8 cellular contexts compared by ENCODE assay signal in the genomic region with DNA sequence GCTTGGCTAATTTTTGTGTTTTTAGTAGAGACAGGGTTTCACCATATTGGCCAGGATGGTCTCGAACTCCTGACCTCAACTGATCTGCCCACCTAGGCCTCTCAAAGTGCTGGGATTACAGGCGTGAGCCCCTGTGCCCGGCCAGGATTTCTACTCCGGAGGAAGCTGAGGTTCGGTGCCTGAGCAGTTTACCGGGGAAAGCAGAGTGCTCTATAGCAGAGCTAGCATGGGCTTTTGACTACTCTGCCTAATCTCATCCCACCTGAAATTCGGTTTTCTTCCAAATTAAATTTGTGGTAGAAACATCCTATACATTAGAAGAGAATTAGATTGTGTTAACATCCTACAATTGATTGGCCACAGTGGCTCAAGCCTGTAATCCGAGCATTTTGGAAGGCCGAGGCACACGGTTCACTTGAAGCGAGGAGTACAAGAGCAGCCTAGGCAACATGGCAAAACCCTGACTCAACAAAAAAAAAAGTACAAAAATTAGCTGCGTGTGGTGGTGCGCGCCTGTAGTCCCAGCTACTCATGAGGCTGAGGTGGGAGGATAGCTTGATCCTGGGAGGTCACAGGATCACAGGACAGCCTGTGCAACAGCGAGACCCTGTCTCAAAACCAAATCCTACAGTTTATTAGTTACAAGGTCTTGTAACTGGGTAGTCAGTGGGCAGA. TPM values are rescaled to one million over a fixed set of nuclear protein-coding genes. Genes with fewer than 3 reads are reported as not detected.
DNase-seq lines count a peak whose midpoint lies in the region; ATAC-seq lines count a peak whose summit lies in the region.

No MANE protein-coding gene starts in this region.

- DNase-seq in DMS 273 (lab: John Stamatoyannopoulos, UW; ENCODE audit: unreplicated experiment) (peak; percentile 47), DMS 273 treated with DMSO at 0.1 percent for 48 hours (lab: John Stamatoyannopoulos, UW) (no peak), OCI-M2 (lab: John Stamatoyannopoulos, UW; ENCODE audit: unreplicated experiment) (no peak), inferior parietal cortex (ENCODE audit: extremely low spot score) (no peak), NAMALWA (ENCODE audit: low spot score) (no peak)
- no peak for DNase-seq in activated T-helper 1 cell treated with anti-CD3 and anti-CD28 coated beads, Interleukin-12 subunit alpha, Interleukin-12 subunit beta, Interleukin-2, Interleukin-4 antibody, amounts not matched to agents 30 ng/mL and 10 ng/mL and 1 ng/mL, durations not matched to agents 14 hours and 24 hours and 36 hours (ENCODE audit: low spot score)
- DNase-seq in stimulated activated naive B cell treated with anti-CD40 and anti-IgM and Interleukin-4, amounts not matched to agents 10 μg/mL and 1 μg/mL and 100 μg/mL, for 72 hours: no peak

- H3K9ac ChIP-seq in iPS-15b (ENCODE audit: low read depth, low read length): peak overlapping the region; percentile 100

- no peak for ATAC-seq in stimulated activated naive B cell treated with anti-CD40 and anti-IgM and Interleukin-4, amounts not matched to agents 10 μg/mL and 1 μg/mL and 100 μg/mL, for 72 hours (replicated peaks)

- peaks cover 34% of the 10 kb centered on the region for H3K4me1 Mint-ChIP-seq in activated T-helper 1 cell treated with anti-CD3 and anti-CD28 coated beads, Interleukin-12 subunit alpha, Interleukin-12 subunit beta, Interleukin-2, Interleukin-4 antibody, amounts not matched to agents 30 ng/mL and 10 ng/mL and 1 ng/mL, durations not matched to agents 14 hours and 24 hours and 36 hours (ENCODE audit: low read depth)
- H3K4me1 Mint-ChIP-seq in stimulated activated naive B cell treated with anti-CD40 and anti-IgM and Interleukin-4, amounts not matched to agents 10 μg/mL and 1 μg/mL and 100 μg/mL, for 72 hours: peaks cover 27 to 53% of the 10 kb centered on the region in 2 donors

- peaks cover 66% of the 10 kb centered on the region for H3K36me3 Mint-ChIP-seq in activated T-helper 1 cell treated with anti-CD3 and anti-CD28 coated beads, Interleukin-12 subunit alpha, Interleukin-12 subunit beta, Interleukin-2, Interleukin-4 antibody, amounts not matched to agents 30 ng/mL and 10 ng/mL and 1 ng/mL, durations not matched to agents 14 hours and 24 hours and 36 hours (ENCODE audit: low read depth)
- peaks cover 59 to 68% of the 10 kb centered on the region in 2 donors for H3K36me3 Mint-ChIP-seq in stimulated activated naive B cell treated with anti-CD40 and anti-IgM and Interleukin-4, amounts not matched to agents 10 μg/mL and 1 μg/mL and 100 μg/mL, for 72 hours

- H3K9me3 ChIP-seq in iPS-15b (ENCODE audit: control insufficient read depth, insufficient read depth, low read length): no peaks in the 10 kb centered on the region

- intact Hi-C loops in activated T-helper 1 cell treated with anti-CD3 and anti-CD28 coated beads, Interleukin-12 subunit alpha, Interleukin-12 subunit beta, Interleukin-2, Interleukin-4 antibody, amounts not matched to agents 30 ng/mL and 10 ng/mL and 1 ng/mL, durations not matched to agents 14 hours and 24 hours and 36 hours (cut with micrococcal nuclease): no loop called here

- H3K4me1 ChIP-seq in iPS-15b (ENCODE audit: control insufficient read depth, insufficient read depth, low read length): peaks cover 3% of the 10 kb centered on the region

- no peaks in the 10 kb centered on the region for H3K9me3 Mint-ChIP-seq in activated T-helper 1 cell treated with anti-CD3 and anti-CD28 coated beads, Interleukin-12 subunit alpha, Interleukin-12 subunit beta, Interleukin-2, Interleukin-4 antibody, amounts not matched to agents 30 ng/mL and 10 ng/mL and 1 ng/mL, durations not matched to agents 14 hours and 24 hours and 36 hours
- no peaks in the 10 kb centered on the region for H3K9me3 Mint-ChIP-seq in stimulated activated naive B cell treated with anti-CD40 and anti-IgM and Interleukin-4, amounts not matched to agents 10 μg/mL and 1 μg/mL and 100 μg/mL, for 72 hours

- no peaks in the 10 kb centered on the region for H3K27me3 ChIP-seq in iPS-15b (ENCODE audit: control insufficient read depth, insufficient read depth, low read length)

- peak overlapping the region; percentile 100 for H3K4me3 ChIP-seq in iPS-15b (ENCODE audit: low read depth, low read length)

- peak overlapping the region; percentile 98 for H3K4me3 Mint-ChIP-seq in activated T-helper 1 cell treated with anti-CD3 and anti-CD28 coated beads, Interleukin-12 subunit alpha, Interleukin-12 subunit beta, Interleukin-2, Interleukin-4 antibody, amounts not matched to agents 30 ng/mL and 10 ng/mL and 1 ng/mL, durations not matched to agents 14 hours and 24 hours and 36 hours
- peak overlapping the region; percentile 96 to 97 for H3K4me3 Mint-ChIP-seq in stimulated activated naive B cell treated with anti-CD40 and anti-IgM and Interleukin-4, amounts not matched to agents 10 μg/mL and 1 μg/mL and 100 μg/mL, for 72 hours

- peaks cover 4% of the 10 kb centered on the region for H3K27me3 Mint-ChIP-seq in activated T-helper 1 cell treated with anti-CD3 and anti-CD28 coated beads, Interleukin-12 subunit alpha, Interleukin-12 subunit beta, Interleukin-2, Interleukin-4 antibody, amounts not matched to agents 30 ng/mL and 10 ng/mL and 1 ng/mL, durations not matched to agents 14 hours and 24 hours and 36 hours (ENCODE audit: insufficient read depth)
- H3K27me3 Mint-ChIP-seq in stimulated activated naive B cell treated with anti-CD40 and anti-IgM and Interleukin-4, amounts not matched to agents 10 μg/mL and 1 μg/mL and 100 μg/mL, for 72 hours: no peaks in the 10 kb centered on the region

- peak overlapping the region; percentile 94 for H3K27ac Mint-ChIP-seq in activated T-helper 1 cell treated with anti-CD3 and anti-CD28 coated beads, Interleukin-12 subunit alpha, Interleukin-12 subunit beta, Interleukin-2, Interleukin-4 antibody, amounts not matched to agents 30 ng/mL and 10 ng/mL and 1 ng/mL, durations not matched to agents 14 hours and 24 hours and 36 hours
- peak overlapping the region; percentile 100 for H3K27ac Mint-ChIP-seq in stimulated activated naive B cell treated with anti-CD40 and anti-IgM and Interleukin-4, amounts not matched to agents 10 μg/mL and 1 μg/mL and 100 μg/mL, for 72 hours

- peaks cover 45% of the 10 kb centered on the region for H3K36me3 ChIP-seq in iPS-15b (ENCODE audit: control insufficient read depth, insufficient read depth, low read length)

RNA-seq across cellular contexts. Expression of a gene that starts 1.6 kb away (rescaled TPM):
- 2,876 and 2,988 TPM in 2 replicates for total RNA-seq in activated T-helper 1 cell treated with anti-CD3 and anti-CD28 coated beads, Interleukin-12 subunit alpha, Interleukin-12 subunit beta, Interleukin-2, Interleukin-4 antibody, amounts not matched to agents 30 ng/mL and 10 ng/mL and 1 ng/mL, durations not matched to agents 14 hours and 24 hours and 36 hours

RNA-seq across cellular contexts. Expression of a gene that starts 7.2 kb away (rescaled TPM):
- total RNA-seq in activated T-helper 1 cell treated with anti-CD3 and anti-CD28 coated beads, Interleukin-12 subunit alpha, Interleukin-12 subunit beta, Interleukin-2, Interleukin-4 antibody, amounts not matched to agents 30 ng/mL and 10 ng/mL and 1 ng/mL, durations not matched to agents 14 hours and 24 hours and 36 hours: 1,890 and 1,927 TPM in 2 replicates

RNA-seq across cellular contexts. Expression of a gene that starts 15.0 kb away (rescaled TPM):
- 58.4 and 65.4 TPM in 2 replicates for total RNA-seq in activated T-helper 1 cell treated with anti-CD3 and anti-CD28 coated beads, Interleukin-12 subunit alpha, Interleukin-12 subunit beta, Interleukin-2, Interleukin-4 antibody, amounts not matched to agents 30 ng/mL and 10 ng/mL and 1 ng/mL, durations not matched to agents 14 hours and 24 hours and 36 hours

RNA-seq across cellular contexts. Expression of a gene that starts 23.5 kb away (rescaled TPM):
- total RNA-seq in activated T-helper 1 cell treated with anti-CD3 and anti-CD28 coated beads, Interleukin-12 subunit alpha, Interleukin-12 subunit beta, Interleukin-2, Interleukin-4 antibody, amounts not matched to agents 30 ng/mL and 10 ng/mL and 1 ng/mL, durations not matched to agents 14 hours and 24 hours and 36 hours: 0.88 and 1.1 TPM in 2 replicates

RNA-seq across cellular contexts. Expression of a gene that starts 36.0 kb away (rescaled TPM):
- 23.1 and 24.5 TPM in 2 replicates for total RNA-seq in activated T-helper 1 cell treated with anti-CD3 and anti-CD28 coated beads, Interleukin-12 subunit alpha, Interleukin-12 subunit beta, Interleukin-2, Interleukin-4 antibody, amounts not matched to agents 30 ng/mL and 10 ng/mL and 1 ng/mL, durations not matched to agents 14 hours and 24 hours and 36 hours
